In the genomic region with DNA sequence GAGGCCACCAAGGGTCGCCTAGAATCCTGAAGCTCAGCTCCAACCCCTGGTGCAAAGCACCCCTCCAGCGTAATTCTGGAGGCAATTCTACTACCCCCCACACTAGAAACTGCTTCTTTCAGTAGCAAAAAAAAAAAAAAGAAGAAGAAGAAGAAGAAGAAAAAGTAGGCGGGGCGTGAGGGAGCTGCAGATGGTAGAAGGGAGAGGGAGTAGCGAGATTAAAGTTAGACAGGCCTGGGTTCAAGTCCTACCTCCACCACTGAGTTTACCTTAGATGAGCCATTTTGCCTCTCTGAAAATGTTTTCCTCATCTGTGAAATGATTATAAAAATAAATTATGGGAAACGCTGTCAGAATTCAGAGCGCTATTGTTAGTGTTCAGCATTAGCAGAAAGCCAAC, we compare ENCODE assay signal across 9 cellular contexts. TPM values are rescaled to one million over a fixed set of nuclear protein-coding genes. Genes with fewer than 3 reads are reported as not detected.
A peak's percentile ranks its signal among the peaks of the same experiment; 100 is the strongest.
DNase-seq lines count a peak whose midpoint lies in the region; ATAC-seq and TF ChIP-seq lines count a peak whose summit lies in the region.
"Had no signal": no experiment of that assay in that cellular context is flagged by ENCODE, and none has a peak within 500 bp of the region (broad histone marks: within the 10 kb centered on the region; RNA-seq: fewer than 3 reads in every experiment).

No MANE protein-coding gene starts in this region.

- intact Hi-C loops in heart left ventricle (cut with DNase I): loop anchor here in 1 of 10 donors (2.0 kb wide), 1 partner anchor 28 kb away; no protein-coding TSS in a partner anchor
- intact Hi-C loops in left cardiac atrium (cut with DNase I): no loop called here

- no peak for DNase-seq in heart left ventricle
- no peak for DNase-seq in left cardiac atrium
- no peak for DNase-seq in memory B cell (ENCODE audit: low spot score in 2 of 2)
- DNase-seq in upper lobe of left lung: no peak
- DNase-seq in OCI-M1 (lab: John Stamatoyannopoulos, UW): no peak
- DNase-seq: DND-41 had no signal

- H3K4me1 Mint-ChIP-seq in activated T-helper 17 cell treated with anti-CD3 and anti-CD28 coated beads, Interleukin-2, amount 50 U/mL, for 72 hours: no peaks in the 10 kb centered on the region
- H3K4me1 Mint-ChIP-seq in memory B cell: no peaks in the 10 kb centered on the region

- TF ChIP-seq CTCF in heart left ventricle (IDR thresholded peaks at IDR 0.05) (no peak), upper lobe of left lung (IDR thresholded peaks at IDR 0.05) (no peak)

- TF ChIP-seq POLR2A in heart left ventricle (IDR thresholded peaks at IDR 0.05) (no peak), upper lobe of left lung (IDR thresholded peaks at IDR 0.05) (no peak)

- H3K9me3 Mint-ChIP-seq in activated T-helper 17 cell treated with anti-CD3 and anti-CD28 coated beads, Interleukin-2, amount 50 U/mL, for 72 hours: peaks cover 4% of the 10 kb centered on the region
- peaks cover 2% of the 10 kb centered on the region for H3K9me3 Mint-ChIP-seq in memory B cell

- H3K27me3 ChIP-seq in heart left ventricle: peaks cover 0 to 16% (median 0%) of the 10 kb centered on the region in 9 donors
- H3K27me3 ChIP-seq in upper lobe of left lung: peaks cover 0 to 8% (median 0%) of the 10 kb centered on the region in 4 donors

- H3K36me3 ChIP-seq in heart left ventricle (no peaks in the 10 kb centered on the region), upper lobe of left lung (no peaks in the 10 kb centered on the region)

- no peaks in the 10 kb centered on the region for H3K9me3 ChIP-seq in heart left ventricle
- no peaks in the 10 kb centered on the region for H3K9me3 ChIP-seq in upper lobe of left lung

- peaks cover 36% of the 10 kb centered on the region for H3K27me3 Mint-ChIP-seq in activated T-helper 17 cell treated with anti-CD3 and anti-CD28 coated beads, Interleukin-2, amount 50 U/mL, for 72 hours
- peaks cover 26% of the 10 kb centered on the region for H3K27me3 Mint-ChIP-seq in memory B cell

- 63 to 69% (median 67%) methylated on average over 7 of the region's 7 CpGs for WGBS in heart left ventricle, 4 donors
- WGBS in upper lobe of left lung, 2 donors: 37 to 53% methylated on average over 7 of the region's 7 CpGs

- H3K36me3 Mint-ChIP-seq in activated T-helper 17 cell treated with anti-CD3 and anti-CD28 coated beads, Interleukin-2, amount 50 U/mL, for 72 hours (ENCODE audit: low read depth): peaks cover 5% of the 10 kb centered on the region
- peaks cover 2% of the 10 kb centered on the region for H3K36me3 Mint-ChIP-seq in memory B cell

- H3K27ac ChIP-seq in heart left ventricle (peak overlapping the region in 4 of 12 donors; percentile 36 to 73 (median 54)), upper lobe of left lung (peak overlapping the region; percentile 67 to 84 (median 77))

- no peak for TF ChIP-seq EP300 in upper lobe of left lung (IDR thresholded peaks at IDR 0.05)

- H3K4me3 ChIP-seq in heart left ventricle (peak overlapping the region; percentile 44 to 83 (median 64)), upper lobe of left lung (peak overlapping the region in 3 of 4 donors; percentile 53 to 62 (median 61))

- H3K4me3 Mint-ChIP-seq in activated T-helper 17 cell treated with anti-CD3 and anti-CD28 coated beads, Interleukin-2, amount 50 U/mL, for 72 hours: peak overlapping the region; percentile 67
- H3K4me3 Mint-ChIP-seq in memory B cell: peak overlapping the region; percentile 38

- H3K4me1 ChIP-seq in heart left ventricle (peaks cover 0 to 52% (median 14%) of the 10 kb centered on the region in 12 donors), upper lobe of left lung (peaks cover 0 to 26% (median 18%) of the 10 kb centered on the region in 4 donors)

- H3K27ac Mint-ChIP-seq in activated T-helper 17 cell treated with anti-CD3 and anti-CD28 coated beads, Interleukin-2, amount 50 U/mL, for 72 hours: no peak overlapping the region
- H3K27ac Mint-ChIP-seq in memory B cell: no peak overlapping the region

- no peak for ATAC-seq in heart left ventricle
- no peak for ATAC-seq in left cardiac atrium
- ATAC-seq in activated T-helper 17 cell treated with anti-CD3 and anti-CD28 coated beads, Interleukin-2, amount 50 U/mL, for 72 hours (replicated peaks): no peak
- no peak for ATAC-seq in memory B cell (ENCODE audit: low read depth)
- ATAC-seq in upper lobe of left lung (ENCODE audit: low FRiP score in 2 of 2): no peak
- no peak for ATAC-seq in HG03565 (IDR thresholded peaks at IDR 0.05; ENCODE audit: unreplicated experiment)
- no peak for ATAC-seq in HG02970 (IDR thresholded peaks at IDR 0.05; ENCODE audit: low FRiP score, unreplicated experiment)

RNA-seq across cellular contexts. Expression of a gene that starts 0.9 kb away (rescaled TPM):
- total RNA-seq in heart left ventricle (10 to 100 TPM in 8 of 9 donors, 1 to 10 TPM in 1; 9.6 to 22.2 (median 12.3) TPM), left cardiac atrium (10 to 100 TPM in 1 of 2 donors, 1 to 10 TPM in 1; 9.9 to 15.6 TPM), upper lobe of left lung (100 to 1,000 TPM in 1 of 6 donors, 10 to 100 TPM in 5; 54.5 to 109 (median 67.5) TPM)
- 1 to 10 TPM; 6.8 to 8.3 TPM for polyA plus RNA-seq in heart left ventricle
- total RNA-seq in activated T-helper 17 cell treated with anti-CD3 and anti-CD28 coated beads, Interleukin-2, amount 50 U/mL, for 72 hours: 1 to 10 TPM; 5.7 to 7.0 TPM
